ENCODE assay signal across 8 cellular contexts in the genomic region with DNA sequence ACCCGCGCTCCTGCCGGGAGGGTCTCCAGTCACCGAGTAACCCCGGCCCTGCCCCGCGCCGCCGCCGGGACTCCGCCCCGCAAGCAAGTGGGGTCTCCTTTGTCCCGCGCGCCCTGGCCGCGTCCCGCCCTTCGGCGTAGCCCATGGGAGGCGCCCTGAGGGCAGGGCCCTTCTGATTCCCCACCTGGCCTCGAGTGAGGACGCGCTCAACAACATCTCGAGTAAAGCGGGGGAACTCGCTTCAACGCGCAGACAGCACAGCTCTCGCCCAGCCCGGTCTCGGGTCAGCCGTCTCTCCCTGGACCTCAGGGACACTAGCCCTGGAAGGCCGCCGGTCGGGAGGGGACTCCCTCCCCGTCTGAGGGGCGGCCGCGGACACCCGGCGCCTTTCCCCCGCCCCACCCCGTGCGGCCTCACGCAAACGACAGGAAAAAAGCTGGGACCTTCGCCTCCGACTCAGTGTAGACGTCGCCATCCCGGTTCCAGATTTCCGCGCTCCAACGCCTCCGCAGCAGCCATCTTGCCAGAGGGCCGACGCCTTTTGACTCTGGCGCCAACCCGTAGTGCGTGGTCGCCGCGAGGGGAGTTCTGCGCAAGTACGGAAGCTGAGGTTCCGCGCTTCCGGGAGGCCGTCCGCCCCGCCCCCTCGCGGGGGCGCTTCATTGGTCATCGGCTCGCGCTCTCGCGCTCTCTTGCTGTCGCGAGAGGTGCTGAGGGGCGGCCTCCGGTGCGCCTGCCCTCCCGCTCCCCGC. TPM values are rescaled to one million over a fixed set of nuclear protein-coding genes. Genes with fewer than 3 reads are reported as not detected.
DNase-seq lines count a peak whose midpoint lies in the region; ATAC-seq and TF ChIP-seq lines count a peak whose summit lies in the region.

No MANE protein-coding gene starts in this region.

- H4K20me1 ChIP-seq in BLaER1 treated with 17β-estradiol and CSF1 and Interleukin-3, amounts not matched to agents 10 nM and 100 nM: peaks cover 69 to 91% (median 84%) of the 10 kb centered on the region in 11 experiments; a peak in 21 of 22 replicates

- H3K27me3 Mint-ChIP-seq in activated CD4-positive, alpha-beta T cell treated with anti-CD3 and anti-CD28 coated beads, Interleukin-2, amount 10 ng/mL, durations not matched to agents 24 days and 14 days: no peaks in the 10 kb centered on the region

- H3K4me3 ChIP-seq in BLaER1 treated with 17β-estradiol and CSF1 and Interleukin-3, amounts not matched to agents 10 nM and 100 nM: peak overlapping the region; percentile 70 to 99 (median 91)
- peak overlapping the region; percentile 92 for H3K4me3 ChIP-seq in colonic mucosa

- peak overlapping the region; percentile 99 for H3K27ac Mint-ChIP-seq in activated CD4-positive, alpha-beta T cell treated with anti-CD3 and anti-CD28 coated beads, Interleukin-2, amount 10 ng/mL, durations not matched to agents 24 days and 14 days

- H3K4me1 Mint-ChIP-seq in activated CD4-positive, alpha-beta T cell treated with anti-CD3 and anti-CD28 coated beads, Interleukin-2, amount 10 ng/mL, durations not matched to agents 24 days and 14 days: peaks cover 24% of the 10 kb centered on the region

- peak overlapping the region; percentile 92 to 99 (median 96) for H3K27ac ChIP-seq in BLaER1 treated with 17β-estradiol and CSF1 and Interleukin-3, amounts not matched to agents 10 nM and 100 nM
- H3K27ac ChIP-seq in colonic mucosa: peak overlapping the region; percentile 88

- peaks cover 48 to 69% (median 58%) of the 10 kb centered on the region in 11 experiments for H3K36me3 ChIP-seq in BLaER1 treated with 17β-estradiol and CSF1 and Interleukin-3, amounts not matched to agents 10 nM and 100 nM
- H3K36me3 ChIP-seq in colonic mucosa: no peaks in the 10 kb centered on the region

- peak overlapping the region; percentile 82 to 97 (median 95) for H3K4me2 ChIP-seq in BLaER1 treated with 17β-estradiol and CSF1 and Interleukin-3, amounts not matched to agents 10 nM and 100 nM

- no peaks in the 10 kb centered on the region for H3K27me3 ChIP-seq in BLaER1 treated with 17β-estradiol and CSF1 and Interleukin-3, amounts not matched to agents 10 nM and 100 nM
- H3K27me3 ChIP-seq in colonic mucosa: no peaks in the 10 kb centered on the region

- no peaks in the 10 kb centered on the region for H3K9me3 ChIP-seq in BLaER1 treated with 17β-estradiol and CSF1 and Interleukin-3, amounts not matched to agents 10 nM and 100 nM (replicated peaks in 1 of 11)
- no peaks in the 10 kb centered on the region for H3K9me3 ChIP-seq in colonic mucosa

- peak overlapping the region; percentile 97 for H3K4me3 Mint-ChIP-seq in activated CD4-positive, alpha-beta T cell treated with anti-CD3 and anti-CD28 coated beads, Interleukin-2, amount 10 ng/mL, durations not matched to agents 24 days and 14 days

- peaks cover 53 to 74% (median 59%) of the 10 kb centered on the region in 10 experiments for H3K4me1 ChIP-seq in BLaER1 treated with 17β-estradiol and CSF1 and Interleukin-3, amounts not matched to agents 10 nM and 100 nM
- peaks cover 23% of the 10 kb centered on the region for H3K4me1 ChIP-seq in colonic mucosa

- H3K36me3 Mint-ChIP-seq in activated CD4-positive, alpha-beta T cell treated with anti-CD3 and anti-CD28 coated beads, Interleukin-2, amount 10 ng/mL, durations not matched to agents 24 days and 14 days (ENCODE audit: low read depth): peaks cover 33% of the 10 kb centered on the region

- DNase-seq in NCI-H526 (lab: John Stamatoyannopoulos, UW) (peak; percentile 81 to 98), colonic mucosa (peak; percentile 97), left lobe of liver (ENCODE audit: low spot score) (peak; percentile 98)
- DNase-seq in activated CD4-positive, alpha-beta T cell treated with anti-CD3 and anti-CD28 coated beads, Interleukin-2, amount 10 ng/mL, durations not matched to agents 24 days and 14 days: peak; percentile 99
- peak; percentile 96 for DNase-seq in stimulated activated CD4-positive, alpha-beta T cell treated with anti-CD3 and anti-CD28 coated beads, Interleukin-1b, Interleukin-23, amount 100 ng/mL, for 48 hours

- H3K9ac ChIP-seq in BLaER1 treated with 17β-estradiol and CSF1 and Interleukin-3, amounts not matched to agents 10 nM and 100 nM: peak overlapping the region; percentile 93 to 99 (median 98)
- H3K9ac ChIP-seq in colonic mucosa (ENCODE audit: low read depth in 2 of 2, low read length in 2 of 2): peak overlapping the region; percentile 86 to 92

- intact Hi-C loops in activated CD4-positive, alpha-beta T cell treated with anti-CD3 and anti-CD28 coated beads, Interleukin-2, amount 10 ng/mL, durations not matched to agents 24 days and 14 days (cut with micrococcal nuclease): loop anchor here (1.0 to 5.0 kb wide), 6 partner anchors 8 to 1020 kb away; a partner anchor contains a TSS
- intact Hi-C loops in colonic mucosa (cut with DNase I): no loop called here

- no peaks in the 10 kb centered on the region for H3K9me3 Mint-ChIP-seq in activated CD4-positive, alpha-beta T cell treated with anti-CD3 and anti-CD28 coated beads, Interleukin-2, amount 10 ng/mL, durations not matched to agents 24 days and 14 days

- ATAC-seq in GM19351 (IDR thresholded peaks at IDR 0.05; ENCODE audit: unreplicated experiment) (peak; percentile 69), HG03469 (IDR thresholded peaks at IDR 0.05; ENCODE audit: unreplicated experiment) (peak; percentile 67), left lobe of liver (peak; percentile 93)

- TF ChIP-seq CTCF in colonic mucosa (IDR thresholded peaks at IDR 0.05): no peak

RNA-seq across cellular contexts. Expression of a gene that starts 0.4 kb away (rescaled TPM):
- total RNA-seq in activated CD4-positive, alpha-beta T cell treated with anti-CD3 and anti-CD28 coated beads, Interleukin-2, amount 10 ng/mL, durations not matched to agents 24 days and 14 days: 50.0 and 58.0 TPM in 2 replicates
- 10 to 100 TPM; 37.3 to 40.4 TPM for total RNA-seq in colonic mucosa
- 19.3 TPM for total RNA-seq in left lobe of liver

RNA-seq across cellular contexts. Expression of a gene that starts 11.2 kb away (rescaled TPM):
- 58.5 and 61.2 TPM in 2 replicates for total RNA-seq in activated CD4-positive, alpha-beta T cell treated with anti-CD3 and anti-CD28 coated beads, Interleukin-2, amount 10 ng/mL, durations not matched to agents 24 days and 14 days
- 10 to 100 TPM; 41.4 to 50.4 TPM for total RNA-seq in colonic mucosa
- total RNA-seq in left lobe of liver: 22.8 TPM

RNA-seq across cellular contexts. Expression of a gene that starts 15.0 kb away (rescaled TPM):
- 13.0 and 14.0 TPM in 2 replicates for total RNA-seq in activated CD4-positive, alpha-beta T cell treated with anti-CD3 and anti-CD28 coated beads, Interleukin-2, amount 10 ng/mL, durations not matched to agents 24 days and 14 days
- total RNA-seq in colonic mucosa: 10 to 100 TPM; 23.1 to 54.7 TPM
- total RNA-seq in left lobe of liver: 125 TPM

Comparison
In these comparisons a context has a peak if more than half of its experiments do, and no peak if none do; other contexts are left out.
1. Peak in every context shown above with its lines: DNase-seq, ATAC-seq, H3K4me3 ChIP-seq and H3K27ac ChIP-seq.